ENCODE assay signal across 21 cellular contexts in genomic region chr1:212044851-212045250, GRCh38.
"Had no signal": no experiment of that assay in that cellular context is flagged by ENCODE, and none has a peak within 500 bp of the region (broad histone marks: within the 10 kb centered on the region; RNA-seq: fewer than 3 reads in every experiment).

No MANE protein-coding gene starts in this region.

- H3K27me3 ChIP-seq: MG63 had no signal

- DNase-seq: IMR-90, Karpas-422, KG1, MG63, NCI-H1105, NCI-H1417, NCI-H146, NCI-H1694 treated with DMSO at 0.1 percent for 48 hours, NCI-H1930, NCI-H2081, NCI-H2107, NCI-H2227 treated with DMSO at 0.1 percent for 48 hours, NCI-H524, NCI-H526 treated with DMSO at 0.1 percent for 48 hours, NCI-H774, Right ventricle myocardium superior, RPMI8226, SK-N-SH, SW 1271 had no signal

- H3K4me2 ChIP-seq: SK-N-SH had no signal

- H3K9ac ChIP-seq: SK-N-SH had no signal

- FAIRE-seq: HepG2, RCC 7860 had no signal

- ATAC-seq: HepG2 had no signal

- H3K4me3 ChIP-seq: MG63 had no signal

- H3K9me3 ChIP-seq: MG63, SK-N-SH had no signal
